ENCODE assay signal across 8 cellular contexts in the genomic region with DNA sequence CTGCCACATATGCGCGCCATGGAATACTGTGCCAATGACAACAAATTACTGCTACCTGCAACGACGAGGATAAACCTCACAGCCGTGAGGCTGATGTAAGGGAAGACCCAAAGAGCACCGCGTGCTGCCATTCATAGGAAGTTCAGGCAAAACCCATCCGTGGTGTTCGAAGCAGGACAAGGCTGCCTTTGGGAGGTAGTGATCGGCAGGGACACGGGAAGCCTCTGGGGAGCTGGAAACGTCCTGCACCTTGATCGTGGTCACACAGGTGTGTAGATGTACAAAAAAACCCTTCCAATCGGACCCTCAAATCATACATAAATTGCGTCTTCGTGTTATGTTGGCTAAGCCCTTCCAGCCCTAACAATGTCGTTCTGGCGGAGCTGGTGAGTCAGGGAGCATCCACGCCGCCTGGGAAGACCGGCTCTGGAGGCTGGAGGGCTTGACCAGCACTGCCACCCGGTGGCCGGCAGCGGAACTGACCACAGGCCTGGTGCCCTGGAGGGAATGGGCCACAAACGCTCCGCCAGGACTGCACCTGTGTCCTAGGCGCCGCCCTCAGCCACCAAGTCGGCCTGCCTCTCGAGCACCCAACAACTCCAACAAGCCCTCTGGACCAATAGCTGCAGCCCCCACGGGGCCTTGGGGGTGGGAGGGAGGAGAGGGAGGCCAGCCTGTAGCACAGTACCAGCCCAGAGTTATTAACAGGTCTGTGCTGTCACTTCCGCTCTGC. TPM values are rescaled to one million over a fixed set of nuclear protein-coding genes. Genes with fewer than 3 reads are reported as not detected.
DNase-seq lines count a peak whose midpoint lies in the region; ATAC-seq and TF ChIP-seq lines count a peak whose summit lies in the region.

No MANE protein-coding gene starts in this region.

- peak; percentile 98 for TF ChIP-seq RAD21 in IMR-90 (IDR thresholded peaks at IDR 0.05; ENCODE audit: low read length)

- H3K27me3 Mint-ChIP-seq in activated T-helper 2 cell treated with anti-CD3 and anti-CD28 coated beads, Interferon-gamma antibody, Interleukin-2, Interleukin-4, amounts not matched to agents 10 μg/mL and 5 μg/mL and 100 μg/mL, durations not matched to agents 14 hours and 24 hours and 36 hours (ENCODE audit: low read depth), result no peaks in the 10 kb centered on the region
- peaks cover 6% of the 10 kb centered on the region for H3K27me3 Mint-ChIP-seq in neural crest cell (ENCODE audit: low read depth)

- no peak overlapping the region for H3K4ac ChIP-seq in IMR-90 (ENCODE audit: low read depth, low read length)

- H3K4me3 Mint-ChIP-seq in activated T-helper 2 cell treated with anti-CD3 and anti-CD28 coated beads, Interferon-gamma antibody, Interleukin-2, Interleukin-4, amounts not matched to agents 10 μg/mL and 5 μg/mL and 100 μg/mL, durations not matched to agents 14 hours and 24 hours and 36 hours (ENCODE audit: low read depth), result no peak overlapping the region
- H3K4me3 Mint-ChIP-seq in neural crest cell, result peak overlapping the region; percentile 13

- no peaks in the 10 kb centered on the region for H3K36me3 ChIP-seq in IMR-90 (ENCODE audit: control insufficient read depth, insufficient read depth, low read length)
- H3K36me3 ChIP-seq in PC-3 (ENCODE audit: low read depth, low read length), result no peaks in the 10 kb centered on the region
- H3K36me3 ChIP-seq in thoracic aorta, result no peaks in the 10 kb centered on the region

- H3K9me1 ChIP-seq in IMR-90 (ENCODE audit: insufficient read depth, low read length), result no peaks in the 10 kb centered on the region

- peak overlapping the region; percentile 21; the same call in 1 of the 2 replicates for H2AK5ac ChIP-seq in IMR-90 (ENCODE audit: low read depth, low read length)

- 0 out of 2 replicates have a peak, but pooled peaks have one; percentile 43 for TF ChIP-seq POLR2A in IMR-90 (IDR thresholded peaks at IDR 0.05; ENCODE audit: low read depth, low read length)

- H2BK120ac ChIP-seq in IMR-90 (ENCODE audit: low read depth, low read length), result no peak overlapping the region

- dilution Hi-C loops in IMR-90 (cut with HindIII; ENCODE audit: low sequenced_read_pairs, unreplicated experiment), result no loop called here

- H3K79me1 ChIP-seq in IMR-90 (ENCODE audit: low read depth in 1 of 2, low read length in 2 of 2), result no peaks in the 10 kb centered on the region

- 0 out of 3 replicates have a peak overlapping the region, but pooled peaks have one; percentile 30 for H2BK15ac ChIP-seq in IMR-90 (ENCODE audit: low read depth, low read length)

- H3K9me3 Mint-ChIP-seq in activated T-helper 2 cell treated with anti-CD3 and anti-CD28 coated beads, Interferon-gamma antibody, Interleukin-2, Interleukin-4, amounts not matched to agents 10 μg/mL and 5 μg/mL and 100 μg/mL, durations not matched to agents 14 hours and 24 hours and 36 hours, result no peaks in the 10 kb centered on the region
- no peaks in the 10 kb centered on the region for H3K9me3 Mint-ChIP-seq in neural crest cell

- no peak overlapping the region for H3K18ac ChIP-seq in IMR-90 (ENCODE audit: low read depth, low read length)

- H4K91ac ChIP-seq in IMR-90 (ENCODE audit: insufficient read depth, low read depth, low read length), result no peak overlapping the region

- H4K20me1 ChIP-seq in IMR-90 (ENCODE audit: insufficient read depth, low read length) (no peaks in the 10 kb centered on the region), PC-3 (ENCODE audit: low read length) (no peaks in the 10 kb centered on the region)

- H3K4me3 ChIP-seq in IMR-90 (ENCODE audit: insufficient read depth, low read depth, low read length) (no peak overlapping the region), PC-3 (ENCODE audit: low read length) (no peak overlapping the region), foreskin fibroblast (ENCODE audit: low read depth in 1 of 2, low read length in 2 of 2) (no peak overlapping the region), thoracic aorta (peak overlapping the region; percentile 24)

- H3K23ac ChIP-seq in IMR-90 (ENCODE audit: low read depth, low read length), result no peak overlapping the region

- H3K56ac ChIP-seq in IMR-90 (ENCODE audit: extremely low read depth, insufficient read depth, low read length), result no peak overlapping the region

- H3K4me2 ChIP-seq in IMR-90 (ENCODE audit: low read depth, low read length) (no peak overlapping the region), PC-3 (ENCODE audit: low read length) (peak overlapping the region; percentile 33)

- DNase-seq in COLO668 (lab: John Stamatoyannopoulos, UW; ENCODE audit: unreplicated experiment) (peak; percentile 88), IMR-90 (peak; percentile 84), PC-3 (peak; percentile 93), foreskin fibroblast (peak; percentile 77 to 94), neural crest cell (ENCODE audit: low read depth, low spot score) (peak; percentile 93), thoracic aorta (ENCODE audit: low spot score) (peak; percentile 61)
- peak; percentile 52 for DNase-seq in activated T-helper 2 cell treated with anti-CD3 and anti-CD28 coated beads, Interferon-gamma antibody, Interleukin-2, Interleukin-4, amounts not matched to agents 10 μg/mL and 5 μg/mL and 100 μg/mL, durations not matched to agents 14 hours and 24 hours and 36 hours (ENCODE audit: low spot score)

- peaks cover 31% of the 10 kb centered on the region for H3K27me3 ChIP-seq in IMR-90 (ENCODE audit: control insufficient read depth, insufficient read depth, low read length)
- H3K27me3 ChIP-seq in PC-3 (ENCODE audit: low read length), result no peaks in the 10 kb centered on the region
- no peaks in the 10 kb centered on the region for H3K27me3 ChIP-seq in thoracic aorta (replicated peaks; ENCODE audit: insufficient read depth)

- ATAC-seq in GM19467 (IDR thresholded peaks at IDR 0.05; ENCODE audit: unreplicated experiment), result peak; percentile 59
- ATAC-seq in IMR-90 (ENCODE audit: low read depth), result peak; percentile 99
- ATAC-seq in PC-3, result peak; percentile 77
- ATAC-seq in thoracic aorta (ENCODE audit: insufficient number of reproducible peaks, low FRiP score, low read depth), result peak; percentile 76

- H3K9me2 ChIP-seq in PC-3 (replicated peaks; ENCODE audit: low read length), result no peaks in the 10 kb centered on the region

- H3K4me1 Mint-ChIP-seq in activated T-helper 2 cell treated with anti-CD3 and anti-CD28 coated beads, Interferon-gamma antibody, Interleukin-2, Interleukin-4, amounts not matched to agents 10 μg/mL and 5 μg/mL and 100 μg/mL, durations not matched to agents 14 hours and 24 hours and 36 hours (ENCODE audit: low read depth), result peaks cover 23% of the 10 kb centered on the region
- H3K4me1 Mint-ChIP-seq in neural crest cell, result peaks cover 11% of the 10 kb centered on the region

- H3K14ac ChIP-seq in IMR-90 (replicated peaks; ENCODE audit: low read depth, low read length), result no peak overlapping the region

- peak; percentile 97 for TF ChIP-seq CTCF in IMR-90 (conservative IDR thresholded peaks at IDR 0.05; ENCODE audit: low read depth, low read length)
- TF ChIP-seq CTCF in PC-3 (conservative IDR thresholded peaks at IDR 0.05; ENCODE audit: low read depth, low read length), result peak; percentile 94
- peak; percentile 96 for TF ChIP-seq CTCF in foreskin fibroblast (IDR thresholded peaks at IDR 0.05; ENCODE audit: low read depth, low read length)
- peak; percentile 98 for TF ChIP-seq CTCF in neural crest cell (conservative IDR thresholded peaks at IDR 0.05)
- TF ChIP-seq CTCF in thoracic aorta (IDR thresholded peaks at IDR 0.05), result peak; percentile 100

- no peak overlapping the region for H4K8ac ChIP-seq in IMR-90 (ENCODE audit: low read depth in 2 of 2, low read length in 2 of 2)

- no peak overlapping the region for H3K9ac ChIP-seq in IMR-90 (ENCODE audit: low read depth, low read length)
- no peak overlapping the region for H3K9ac ChIP-seq in PC-3 (ENCODE audit: low read length)

- H2BK20ac ChIP-seq in IMR-90 (ENCODE audit: low read depth, low read length), result no peak overlapping the region

- BruUV-seq in IMR-90 (replicated peaks; lab: Mats Ljungman, UMichigan), result no TSS peak
- no TSS peak for BruUV-seq in PC-3 (replicated peaks; lab: Mats Ljungman, UMichigan)

- H2AFZ ChIP-seq in IMR-90 (replicated peaks; ENCODE audit: low read length, poor library complexity) (peak overlapping the region; percentile 82), PC-3 (ENCODE audit: low read length) (peak overlapping the region; percentile 54)

- no peak overlapping the region for H4K5ac ChIP-seq in IMR-90 (ENCODE audit: low read depth, low read length)

- H3K36me3 Mint-ChIP-seq in activated T-helper 2 cell treated with anti-CD3 and anti-CD28 coated beads, Interferon-gamma antibody, Interleukin-2, Interleukin-4, amounts not matched to agents 10 μg/mL and 5 μg/mL and 100 μg/mL, durations not matched to agents 14 hours and 24 hours and 36 hours (ENCODE audit: low read depth), result no peaks in the 10 kb centered on the region
- H3K36me3 Mint-ChIP-seq in neural crest cell (ENCODE audit: low read depth), result no peaks in the 10 kb centered on the region

- peaks cover 5% of the 10 kb centered on the region for H3K4me1 ChIP-seq in IMR-90 (ENCODE audit: control insufficient read depth, insufficient read depth, low read length)
- H3K4me1 ChIP-seq in PC-3 (ENCODE audit: insufficient read depth, low read length), result peaks cover 27% of the 10 kb centered on the region
- peaks cover 12 to 17% of the 10 kb centered on the region in 2 donors for H3K4me1 ChIP-seq in thoracic aorta (ENCODE audit: control insufficient read depth in 1 of 2, low read depth in 2 of 2)

- CTCF ChIA-PET in IMR-90 (lab: Yijun Ruan, JAX), result interaction anchor here (0.6 to 1.9 kb wide), 12 partner anchors 8 to 487 kb away, joined by 3 to 10 read pairs (median 3); no protein-coding TSS in a partner anchor
- CTCF ChIA-PET in PC-3 (lab: Charles Lee), result interaction anchor here (1.0 to 2.5 kb wide), 2 partner anchors 96 to 102 kb away, joined by 3 to 38 read pairs; no protein-coding TSS in a partner anchor

- in situ Hi-C loops in IMR-90 (cut with MboI; ENCODE audit: low sequenced_read_pairs), result loop anchor here (5.0 to 25.0 kb wide), 2 partner anchors 102 to 497 kb away; no protein-coding TSS in a partner anchor

- H3K9me3 ChIP-seq in IMR-90 (ENCODE audit: control insufficient read depth, insufficient read depth, low read length) (no peaks in the 10 kb centered on the region), PC-3 (ENCODE audit: low read length) (no peaks in the 10 kb centered on the region), thoracic aorta (no peaks in the 10 kb centered on the region)

- peak overlapping the region; percentile 60 for H2AK9ac ChIP-seq in IMR-90 (replicated peaks; ENCODE audit: low read depth, low read length, poor library complexity)

- H3K27ac Mint-ChIP-seq in activated T-helper 2 cell treated with anti-CD3 and anti-CD28 coated beads, Interferon-gamma antibody, Interleukin-2, Interleukin-4, amounts not matched to agents 10 μg/mL and 5 μg/mL and 100 μg/mL, durations not matched to agents 14 hours and 24 hours and 36 hours, result no peak overlapping the region
- H3K27ac Mint-ChIP-seq in neural crest cell (ENCODE audit: unreplicated experiment), result no peak overlapping the region

- H3F3A ChIP-seq in PC-3 (ENCODE audit: low read length, unreplicated experiment), result peaks cover 6% of the 10 kb centered on the region

- no peak overlapping the region for H3K27ac ChIP-seq in IMR-90 (ENCODE audit: insufficient read depth, low read length)
- H3K27ac ChIP-seq in PC-3 (ENCODE audit: low read length), result no peak overlapping the region
- no peak overlapping the region for H3K27ac ChIP-seq in thoracic aorta

- POLR2A ChIA-PET in IMR-90 (lab: Charles Lee; ENCODE audit: unreplicated experiment), result interaction anchor here (0.6 kb wide), 1 partner anchor 18 kb away, joined by 3 read pairs; no protein-coding TSS in a partner anchor
- POLR2A ChIA-PET in PC-3 (lab: Charles Lee; ENCODE audit: unreplicated experiment), result interaction anchor here (0.6 kb wide), 1 partner anchor 1231 kb away, joined by 3 read pairs; no protein-coding TSS in a partner anchor

- no peaks in the 10 kb centered on the region for H3K79me2 ChIP-seq in PC-3 (ENCODE audit: low read length)

- no peak overlapping the region for H2BK5ac ChIP-seq in IMR-90 (ENCODE audit: low read depth, low read length, poor library complexity, severe bottlenecking)

- WGBS in IMR-90 (ENCODE audit: extremely low coverage in 2 of 2, insufficient read length in 1 of 2), 2 experiments, result 25% methylated on average over 8 of the region's 32 CpGs; no CpG with 5 or more reads in 1 of the 2 experiments

- intact Hi-C loops in IMR-90 (cut with micrococcal nuclease), result loop anchor here (1.0 to 2.0 kb wide), 6 partner anchors 39 to 370 kb away; a partner anchor contains a TSS
- intact Hi-C loops in PC-3 (cut with micrococcal nuclease), result loop anchor here (1.0 to 5.0 kb wide), 6 partner anchors 42 to 371 kb away; a partner anchor contains a TSS
- intact Hi-C loops in activated T-helper 2 cell treated with anti-CD3 and anti-CD28 coated beads, Interferon-gamma antibody, Interleukin-2, Interleukin-4, amounts not matched to agents 10 μg/mL and 5 μg/mL and 100 μg/mL, durations not matched to agents 14 hours and 24 hours and 36 hours (cut with micrococcal nuclease), result loop anchor here (1.0 to 5.0 kb wide), 3 partner anchors 16 to 102 kb away; no protein-coding TSS in a partner anchor

RNA-seq across cellular contexts. Expression of a gene that starts 4.1 kb away (rescaled TPM):
- total RNA-seq in IMR-90 (2012; rRNA removed) (not detected in 2 replicates), PC-3 (2014; rRNA removed) (0.18 and 0.40 TPM in 2 replicates), neural crest cell (0.21 TPM in 1 of 2 replicates, not detected in the other), thoracic aorta (not detected)
- polyA plus RNA-seq in IMR-90 (2012; rRNA removed), result not detected in 2 replicates
- not detected in 2 replicates for polyA plus RNA-seq in IMR-90 (2012; cell fraction: cytosol; rRNA removed)
- polyA plus RNA-seq in IMR-90 (2012; cell fraction: nucleus; rRNA removed; ENCODE audit: low replicate concordance), result 0.06 TPM in 1 of 2 replicates, not detected in the other
- total RNA-seq in activated T-helper 2 cell treated with anti-CD3 and anti-CD28 coated beads, Interferon-gamma antibody, Interleukin-2, Interleukin-4, amounts not matched to agents 10 μg/mL and 5 μg/mL and 100 μg/mL, durations not matched to agents 14 hours and 24 hours and 36 hours, result 0.16 and 0.52 TPM in 2 replicates

RNA-seq across cellular contexts. Expression of a gene that starts 27.3 kb away (rescaled TPM):
- total RNA-seq in IMR-90 (2012; rRNA removed) (2.2 and 2.3 TPM in 2 replicates), PC-3 (2014; rRNA removed) (6.1 and 8.2 TPM in 2 replicates), neural crest cell (12.0 and 12.9 TPM in 2 replicates), thoracic aorta (100 to 1,000 TPM; 152 to 231 TPM)
- polyA plus RNA-seq in IMR-90 (2012; rRNA removed), result 6.7 and 7.2 TPM in 2 replicates
- 4.4 and 7.1 TPM in 2 replicates for polyA plus RNA-seq in IMR-90 (2012; cell fraction: cytosol; rRNA removed)
- 9.5 and 20.2 TPM in 2 replicates for polyA plus RNA-seq in IMR-90 (2012; cell fraction: nucleus; rRNA removed; ENCODE audit: low replicate concordance)
- 164 and 170 TPM in 2 replicates for total RNA-seq in activated T-helper 2 cell treated with anti-CD3 and anti-CD28 coated beads, Interferon-gamma antibody, Interleukin-2, Interleukin-4, amounts not matched to agents 10 μg/mL and 5 μg/mL and 100 μg/mL, durations not matched to agents 14 hours and 24 hours and 36 hours

Comparison
In these comparisons a context has a peak if more than half of its experiments do, and no peak if none do; other contexts are left out.
1. RNA of a gene that starts 27.3 kb away (total RNA-seq): 152 to 231 TPM in thoracic aorta and 164 to 170 TPM in activated T-helper 2 cell treated with anti-CD3 and anti-CD28 coated beads, Interferon-gamma antibody, Interleukin-2, Interleukin-4, amounts not matched to agents 10 μg/mL and 5 μg/mL and 100 μg/mL, durations not matched to agents 14 hours and 24 hours and 36 hours; 12.0 to 12.9 TPM in neural crest cell, 6.1 to 8.2 TPM in PC-3 and 2.2 to 2.3 TPM in IMR-90; every median in the first group is over 10 times any median in the second.
2. Peak in every context shown above with its lines, with median percentiles within 50 percentile points of each other: DNase-seq, ATAC-seq and CTCF ChIP-seq.